Comparison of ENCODE assay signal across 7 cellular contexts in genomic region chr12:68676854-68677253, GRCh38. TPM values are rescaled to one million over a fixed set of nuclear protein-coding genes. Genes with fewer than 3 reads are reported as not detected.
DNase-seq lines count a peak whose midpoint lies in the region; ATAC-seq, FAIRE-seq and TF ChIP-seq lines count a peak whose summit lies in the region.
"Not testable (repeated sequence)": the region's sequence is repeated elsewhere in the genome, so short reads cannot be mapped to it uniquely, and the experiment has no call there.

No MANE protein-coding gene starts in this region.

- H3K9ac ChIP-seq in GM23248 (peak overlapping the region; percentile 59; the same call in 1 of the 2 replicates), K562 (ENCODE audit: insufficient read depth in 1 of 2, low read depth in 2 of 2, low read length in 2 of 2) (peak overlapping the region in 1 of 2 experiments; percentile 39; a peak in 1 of 4 replicates)

- not testable (repeated sequence) for FAIRE-seq in K562 (lab: Jason Lieb, UNC)

- not testable (repeated sequence) for H3K4me3 ChIP-seq in GM23248; K562; naive thymus-derived CD4-positive, alpha-beta T cell (ENCODE audit: low read length); transverse colon

- not testable (repeated sequence) for TF ChIP-seq RAD21 in K562 (CRISPR knock-in tag; conservative IDR thresholded peaks at IDR 0.05 in 1 of 2, IDR thresholded peaks at IDR 0.05 in 1 of 2)

- not testable (repeated sequence) for H3K4me3 Mint-ChIP-seq in activated CD8-positive, alpha-beta T cell treated with anti-CD3 and anti-CD28 coated beads for 36 hours
- peak overlapping the region in 2 of 10 donors; percentile 39 to 52 for H3K4me3 Mint-ChIP-seq in naive thymus-derived CD4-positive, alpha-beta T cell

- 0 out of 2 replicates have a peak overlapping the region, but pooled peaks have one; percentile 62 for H3K27ac ChIP-seq in GM23248
- H3K27ac ChIP-seq in RWPE1: peak overlapping the region; percentile 76
- peak overlapping the region; percentile 56; the same call in 2 of the 3 replicates for H3K27ac ChIP-seq in K562 (ENCODE audit: extremely low read depth, low read depth, low read length)
- H3K27ac ChIP-seq in naive thymus-derived CD4-positive, alpha-beta T cell (ENCODE audit: low read depth, low read length): peak overlapping the region; percentile 50
- H3K27ac ChIP-seq in transverse colon: peak overlapping the region in 3 of 4 donors; percentile 22 to 47 (median 32)

- not testable (repeated sequence) for H3K36me3 ChIP-seq in GM23248 (ENCODE audit: low read depth); K562 (ENCODE audit: control insufficient read depth, insufficient read depth, low read length); naive thymus-derived CD4-positive, alpha-beta T cell (ENCODE audit: control insufficient read depth in 2 of 3, insufficient read depth in 3 of 3, low read length in 3 of 3); transverse colon

- intact Hi-C loops in activated CD8-positive, alpha-beta T cell treated with anti-CD3 and anti-CD28 coated beads for 36 hours (cut with micrococcal nuclease); K562 (cut with micrococcal nuclease); naive thymus-derived CD4-positive, alpha-beta T cell (cut with micrococcal nuclease); transverse colon (cut with DNase I; ENCODE audit: low total_unique reads): not testable (repeated sequence)

- not testable (repeated sequence) for ATAC-seq in activated CD8-positive, alpha-beta T cell treated with anti-CD3 and anti-CD28 coated beads for 36 hours; K562; naive thymus-derived CD4-positive, alpha-beta T cell
- peak; percentile 67 for ATAC-seq in left lobe of liver

- not testable (repeated sequence) for TF ChIP-seq CTCF in RWPE1 (conservative IDR thresholded peaks at IDR 0.05; ENCODE audit: low read depth); activated CD8-positive, alpha-beta T cell treated with anti-CD3 and anti-CD28 coated beads for 36 hours (IDR thresholded peaks at IDR 0.05); K562 (IDR thresholded peaks at IDR 0.05 in 2 of 3, conservative IDR thresholded peaks at IDR 0.05 in 1 of 3; ENCODE audit: insufficient read depth in 2 of 3, low read depth in 1 of 3, low read length in 3 of 3); transverse colon (IDR thresholded peaks at IDR 0.05)

- in situ Hi-C loops in GM23248 (cut with MboI); K562 (cut with MboI): not testable (repeated sequence)
- in situ Hi-C loops in transverse colon (cut with MboI; ENCODE audit: low pct_ligation_motif_present in 1 of 4, low pct_unique_long_range_greater_than_20kb in 1 of 4, low sequenced_read_pairs in 3 of 4): loop anchor here (25.0 kb wide), 2 partner anchors 315 to 340 kb away; partner anchors contain the start of gene MDM1 (in 1 of the 4)

- not testable (repeated sequence) for TF ChIP-seq EP300 in K562 (IDR thresholded peaks at IDR 0.05; ENCODE audit: low read length); transverse colon (IDR thresholded peaks at IDR 0.05; ENCODE audit: low read depth)

- peaks cover 48% of the 10 kb centered on the region for H3K4me1 Mint-ChIP-seq in activated CD8-positive, alpha-beta T cell treated with anti-CD3 and anti-CD28 coated beads for 36 hours (ENCODE audit: low read depth)
- peaks cover 24 to 71% (median 58%) of the 10 kb centered on the region in 7 donors for H3K4me1 Mint-ChIP-seq in naive thymus-derived CD4-positive, alpha-beta T cell

- H3K79me2 ChIP-seq in GM23248 (ENCODE audit: insufficient read depth); K562 (ENCODE audit: control insufficient read depth, insufficient read depth, low read length): not testable (repeated sequence)

- H3K9me3 Mint-ChIP-seq in activated CD8-positive, alpha-beta T cell treated with anti-CD3 and anti-CD28 coated beads for 36 hours; naive thymus-derived CD4-positive, alpha-beta T cell: not testable (repeated sequence)

- H3K4me1 ChIP-seq in GM23248 (ENCODE audit: insufficient read depth): not testable (repeated sequence)
- H3K4me1 ChIP-seq in K562 (replicated peaks in 1 of 2; ENCODE audit: control insufficient read depth in 2 of 2, insufficient read depth in 2 of 2, low read length in 2 of 2) (peaks cover 5 to 13% of the 10 kb centered on the region in 2 experiments; a peak in 4 of 5 replicates), transverse colon (peaks cover 0 to 10% (median 5%) of the 10 kb centered on the region in 4 donors)
- H3K4me1 ChIP-seq in naive thymus-derived CD4-positive, alpha-beta T cell (ENCODE audit: control insufficient read depth in 2 of 2, insufficient read depth in 2 of 2, low read length in 2 of 2): peaks cover 30 to 32% of the 10 kb centered on the region in 2 donors

- H3K9me1 ChIP-seq in K562 (ENCODE audit: control insufficient read depth, insufficient read depth, low read length): not testable (repeated sequence)

- not testable (repeated sequence) for H3K27me3 ChIP-seq in GM23248 (replicated peaks; ENCODE audit: insufficient read depth); K562 (ENCODE audit: control insufficient read depth in 2 of 2, insufficient read depth in 2 of 2, low read length in 2 of 2); naive thymus-derived CD4-positive, alpha-beta T cell (ENCODE audit: control insufficient read depth in 2 of 2, insufficient read depth in 2 of 2, low read length in 2 of 2); transverse colon

- CTCF ChIA-PET in RWPE1 (lab: Yijun Ruan, JAX); activated CD8-positive, alpha-beta T cell treated with anti-CD3 and anti-CD28 coated beads for 36 hours (lab: Charles Lee); K562 (lab: Yijun Ruan, JAX; ENCODE audit: low intra/inter-chr PET ratio): not testable (repeated sequence)
- CTCF ChIA-PET in naive thymus-derived CD4-positive, alpha-beta T cell (lab: Charles Lee): interaction anchor here (1.2 kb wide), 1 partner anchor 25 kb away, joined by 3 read pairs; no protein-coding TSS in a partner anchor

- H3K27me3 Mint-ChIP-seq in activated CD8-positive, alpha-beta T cell treated with anti-CD3 and anti-CD28 coated beads for 36 hours; naive thymus-derived CD4-positive, alpha-beta T cell: not testable (repeated sequence)

- peak overlapping the region; percentile 79 for H3K27ac Mint-ChIP-seq in activated CD8-positive, alpha-beta T cell treated with anti-CD3 and anti-CD28 coated beads for 36 hours
- peak overlapping the region; percentile 29 to 91 (median 85) for H3K27ac Mint-ChIP-seq in naive thymus-derived CD4-positive, alpha-beta T cell

- H3K36me3 Mint-ChIP-seq in activated CD8-positive, alpha-beta T cell treated with anti-CD3 and anti-CD28 coated beads for 36 hours (ENCODE audit: low read depth): not testable (repeated sequence)
- H3K36me3 Mint-ChIP-seq in naive thymus-derived CD4-positive, alpha-beta T cell: peaks cover 0 to 18% (median 3%) of the 10 kb centered on the region in 5 donors

- POLR2A ChIA-PET in RWPE1 (lab: Yijun Ruan, JAX; ENCODE audit: low non-redundant PET); activated CD8-positive, alpha-beta T cell treated with anti-CD3 and anti-CD28 coated beads for 36 hours (lab: Charles Lee); K562 (lab: Yijun Ruan, JAX): not testable (repeated sequence)
- POLR2A ChIA-PET in naive thymus-derived CD4-positive, alpha-beta T cell (lab: Charles Lee): interaction anchor here (1.2 to 2.1 kb wide), 2 partner anchors 8 to 18 kb away, joined by 3 to 15 read pairs; no protein-coding TSS in a partner anchor

- H4K20me1 ChIP-seq in GM23248 (ENCODE audit: insufficient read depth); K562 (replicated peaks; ENCODE audit: control insufficient read depth, insufficient read depth, low read length): not testable (repeated sequence)

- WGBS in GM23248 (ENCODE audit: low coverage in 1 of 2, low lambda C conversion rate in 2 of 2, missing lambda C conversion rate in 2 of 2), 2 experiments: 93 to 95% methylated on average over 5 of the region's 5 CpGs
- WGBS in K562 (ENCODE audit: insufficient coverage, low coverage, missing lambda C conversion rate): 51% methylated on average over 5 of the region's 5 CpGs
- 95% methylated on average over 5 of the region's 5 CpGs; no CpG with 5 or more reads in 1 of the 2 donors for WGBS in transverse colon (ENCODE audit: low coverage in 1 of 2), 2 donors

- H3F3A ChIP-seq in GM23248 (ENCODE audit: insufficient read depth): peaks cover 18% of the 10 kb centered on the region

- DNase-seq in GM23248; RWPE1 (ENCODE audit: low spot score); activated CD8-positive, alpha-beta T cell treated with anti-CD3 and anti-CD28 coated beads for 36 hours; K562 (ENCODE audit: extremely low read depth in 1 of 4, low spot score in 3 of 4); left lobe of liver (ENCODE audit: low spot score); naive thymus-derived CD4-positive, alpha-beta T cell; transverse colon: not testable (repeated sequence)

- not testable (repeated sequence) for TF ChIP-seq POLR2A in K562 (conservative IDR thresholded peaks at IDR 0.05); transverse colon (IDR thresholded peaks at IDR 0.05)

- H3K9me2 ChIP-seq in GM23248 (ENCODE audit: insufficient read depth): not testable (repeated sequence)

- H2AFZ ChIP-seq in GM23248 (peak overlapping the region; percentile 85), K562 (ENCODE audit: low read depth, low read length) (peak overlapping the region; percentile 93)

- H3K4me2 ChIP-seq in GM23248 (ENCODE audit: unreplicated experiment); K562 (ENCODE audit: insufficient read depth, low read length): not testable (repeated sequence)

- not testable (repeated sequence) for BruUV-seq in K562 (replicated peaks; lab: Mats Ljungman, UMichigan)

- H3K9me3 ChIP-seq in GM23248 (ENCODE audit: low read depth); K562 (replicated peaks; ENCODE audit: control insufficient read depth, insufficient read depth, low read depth, low read length); naive thymus-derived CD4-positive, alpha-beta T cell (ENCODE audit: control insufficient read depth in 2 of 3, low read length in 3 of 3); transverse colon: not testable (repeated sequence)

RNA-seq across cellular contexts. Expression of gene NUP107, which starts 9.9 kb away (rescaled TPM):
- 29.4 and 41.2 TPM in 2 replicates for total RNA-seq in GM23248 (2014; rRNA removed; shearing (Covaris generic))
- polyA plus RNA-seq in GM23248 (2016; fragmentation: Nextera tagmentation; extraction: Ambion mirVana) (35.6 and 40.1 TPM in 2 replicates), K562 (2011; rRNA removed) (196 and 277 TPM in 2 replicates), K562 (2014; fragmentation: Illumina TruSeq; extraction: Trizol) (168 and 199 TPM in 2 replicates), K562 (2014; fragmentation: Nextera tagmentation; extraction: Ambion mirVana) (100 to 1,000 TPM; 162 to 218 TPM), K562 (2014; rRNA removed) (175 and 201 TPM in 2 replicates)
- total RNA-seq in activated CD8-positive, alpha-beta T cell treated with anti-CD3 and anti-CD28 coated beads for 36 hours: 100 to 1,000 TPM; 142 to 143 TPM
- 223 and 507 TPM in 2 replicates for total RNA-seq in K562 (2011; cell fraction: chromatin; rRNA removed; ENCODE audit: low replicate concordance)
- 95.6 and 107 TPM in 2 replicates for total RNA-seq in K562 (2011; cell fraction: nucleolus; rRNA removed)
- 146 and 148 TPM in 2 replicates for total RNA-seq in K562 (2011; cell fraction: nucleoplasm; rRNA removed)
- total RNA-seq in K562 (2014; rRNA removed) (126 and 129 TPM in 2 replicates), K562 (2014; rRNA removed; fragmentation: Illumina TruSeq; extraction: Trizol) (204 and 214 TPM in 2 replicates), K562 (2015; rRNA removed; fragmentation: Illumina TruSeq; extraction: Trizol) (159 and 172 TPM in 2 replicates), K562 (2021) (149 and 161 TPM in 2 replicates), left lobe of liver (12.4 TPM), transverse colon (10 to 100 TPM in 3 of 4 donors, 1 to 10 TPM in 1; 6.4 to 29.2 (median 22.6) TPM)
- 60.1 and 90.9 TPM in 2 replicates for polyA plus RNA-seq in K562 (2011; cell fraction: cytosol; rRNA removed)
- polyA plus RNA-seq in K562 (2011; cell fraction: nucleus; rRNA removed): 94.7 and 112 TPM in 2 replicates
- 88.3 and 124 TPM in 2 replicates for polyA plus RNA-seq in K562 (2012)
- 237 and 241 TPM in 2 replicates for polyA minus RNA-seq in K562 (2011; rRNA and poly(A)+ RNA removed)
- polyA minus RNA-seq in K562 (2011; cell fraction: cytosol; rRNA and poly(A)+ RNA removed): 94.6 and 128 TPM in 2 replicates
- polyA minus RNA-seq in K562 (2011; cell fraction: nucleus; rRNA and poly(A)+ RNA removed): 70.7 and 128 TPM in 2 replicates
- 10 to 100 TPM; 45.2 to 80.9 (median 69.0) TPM for total RNA-seq in naive thymus-derived CD4-positive, alpha-beta T cell
- 10 to 100 TPM; 25.5 to 48.9 TPM for polyA plus RNA-seq in naive thymus-derived CD4-positive, alpha-beta T cell
